In genomic region chr10:119209050-119209735, GRCh38 we compare ENCODE assay signal across 8 cellular contexts. TPM values are rescaled to one million over a fixed set of nuclear protein-coding genes. Genes with fewer than 3 reads are reported as not detected.
DNase-seq lines count a peak whose midpoint lies in the region; ATAC-seq and TF ChIP-seq lines count a peak whose summit lies in the region.

No MANE protein-coding gene starts in this region.

- H3K4me3 ChIP-seq in gastroesophageal sphincter, result peak overlapping the region; percentile 55 to 80
- H3K4me3 ChIP-seq in neutrophil (ENCODE audit: low read depth in 1 of 2, low read length in 1 of 2), result peak overlapping the region; percentile 65 to 84
- H3K4me3 ChIP-seq in thyroid gland (replicated peaks in 1 of 3), result peak overlapping the region in 1 of 3 donors; percentile 63

- intact Hi-C loops in activated naive CD4-positive, alpha-beta T cell treated with anti-CD3 and anti-CD28 coated beads for 36 hours (cut with micrococcal nuclease), result loop anchor here (1.0 to 5.0 kb wide), 6 partner anchors 12 to 493 kb away; no protein-coding TSS in a partner anchor
- intact Hi-C loops in thyroid gland (cut with DNase I), result loop anchor here (5.0 kb wide), 1 partner anchor 108 kb away; no protein-coding TSS in a partner anchor

- H3K27me3 ChIP-seq in gastroesophageal sphincter (no peaks in the 10 kb centered on the region), neutrophil (no peaks in the 10 kb centered on the region), thyroid gland (no peaks in the 10 kb centered on the region)

- peaks cover 15 to 72% (median 29%) of the 10 kb centered on the region in 3 donors for H3K4me1 ChIP-seq in gastroesophageal sphincter
- H3K4me1 ChIP-seq in neutrophil (ENCODE audit: control insufficient read depth in 1 of 2, insufficient read depth in 1 of 2, low read depth in 1 of 2, low read length in 1 of 2), result peaks cover 41 to 48% of the 10 kb centered on the region in 2 experiments
- H3K4me1 ChIP-seq in thyroid gland, result peaks cover 49 to 52% of the 10 kb centered on the region in 2 donors

- TF ChIP-seq POLR2A in gastroesophageal sphincter (IDR thresholded peaks at IDR 0.05) (no peak), thyroid gland (IDR thresholded peaks at IDR 0.05) (no peak)

- H3K4me3 Mint-ChIP-seq in activated naive CD4-positive, alpha-beta T cell treated with anti-CD3 and anti-CD28 coated beads for 36 hours, result peak overlapping the region; percentile 85

- peaks cover 5% of the 10 kb centered on the region for H3K36me3 Mint-ChIP-seq in activated naive CD4-positive, alpha-beta T cell treated with anti-CD3 and anti-CD28 coated beads for 36 hours (ENCODE audit: low read depth)

- H3K36me3 ChIP-seq in gastroesophageal sphincter (no peaks in the 10 kb centered on the region), neutrophil (no peaks in the 10 kb centered on the region), thyroid gland (no peaks in the 10 kb centered on the region)

- H3K9me3 ChIP-seq in gastroesophageal sphincter, result no peaks in the 10 kb centered on the region
- no peaks in the 10 kb centered on the region for H3K9me3 ChIP-seq in neutrophil
- H3K9me3 ChIP-seq in thyroid gland, result no peaks in the 10 kb centered on the region

- H3K4me1 Mint-ChIP-seq in activated naive CD4-positive, alpha-beta T cell treated with anti-CD3 and anti-CD28 coated beads for 36 hours (ENCODE audit: low read depth), result peaks cover 50% of the 10 kb centered on the region

- TF ChIP-seq CTCF in GM12874 (IDR thresholded peaks at IDR 0.05; ENCODE audit: insufficient read depth, low read depth, low read length) (peak; percentile 89), gastroesophageal sphincter (IDR thresholded peaks at IDR 0.05) (peak; percentile 82 to 90 (median 84)), neutrophil (IDR thresholded peaks at IDR 0.05) (peak; percentile 74), thyroid gland (IDR thresholded peaks at IDR 0.05) (peak; percentile 36 to 83 (median 70))

- TF ChIP-seq EP300 in gastroesophageal sphincter (IDR thresholded peaks at IDR 0.05), result no peak

- ATAC-seq in gastroesophageal sphincter (no peak), HG03378 (IDR thresholded peaks at IDR 0.05; ENCODE audit: unreplicated experiment) (no peak)

- no peaks in the 10 kb centered on the region for H3K27me3 Mint-ChIP-seq in activated naive CD4-positive, alpha-beta T cell treated with anti-CD3 and anti-CD28 coated beads for 36 hours (ENCODE audit: low read depth)

- WGBS in gastroesophageal sphincter (ENCODE audit: low coverage in 1 of 2), 2 donors, result 7 to 8% methylated on average over 10 to 14 of the region's 15 CpGs
- WGBS in thyroid gland, 2 donors, result 22 to 24% methylated on average over 15 of the region's 15 CpGs

- peak; percentile 50 for DNase-seq in A172 (ENCODE audit: low spot score)
- DNase-seq in RPMI7951 (ENCODE audit: low read depth), result peak; percentile 36
- DNase-seq in activated naive CD4-positive, alpha-beta T cell treated with anti-CD3 and anti-CD28 coated beads for 36 hours, result peak; percentile 72
- peak; percentile 58 to 60 for DNase-seq in thyroid gland

- no peaks in the 10 kb centered on the region for H3K9me3 Mint-ChIP-seq in activated naive CD4-positive, alpha-beta T cell treated with anti-CD3 and anti-CD28 coated beads for 36 hours

- CTCF ChIA-PET in activated naive CD4-positive, alpha-beta T cell treated with anti-CD3 and anti-CD28 coated beads for 36 hours (lab: Charles Lee), result interaction anchor here (0.6 to 3.3 kb wide), 27 partner anchors 9 to 235 kb away, joined by 3 to 31 read pairs (median 4); no protein-coding TSS in a partner anchor

- peak overlapping the region; percentile 45 to 100 (median 98) for H3K27ac ChIP-seq in gastroesophageal sphincter
- peak overlapping the region; percentile 95 for H3K27ac ChIP-seq in neutrophil
- peak overlapping the region; percentile 18 to 97 (median 95) for H3K27ac ChIP-seq in thyroid gland

- peak overlapping the region; percentile 85 for H3K27ac Mint-ChIP-seq in activated naive CD4-positive, alpha-beta T cell treated with anti-CD3 and anti-CD28 coated beads for 36 hours

RNA-seq across cellular contexts. Expression of gene GRK5, which starts 1.8 kb away (rescaled TPM):
- 12.2 and 13.0 TPM in 2 replicates for total RNA-seq in A172 (2014; rRNA removed; shearing (Covaris generic))
- 2.7 and 2.9 TPM in 2 replicates for total RNA-seq in RPMI7951 (2014; rRNA removed; shearing (Covaris generic))
- total RNA-seq in activated naive CD4-positive, alpha-beta T cell treated with anti-CD3 and anti-CD28 coated beads for 36 hours, result 10 to 100 TPM; 27.1 to 29.7 TPM
- 10 to 100 TPM; 28.8 to 71.6 (median 47.7) TPM for total RNA-seq in gastroesophageal sphincter
- 10 to 100 TPM in 3 of 4 donors, 1 to 10 TPM in 1; 9.2 to 27.3 (median 15.0) TPM for total RNA-seq in thyroid gland

RNA-seq across cellular contexts. Expression of gene PRDX3, which starts 30.6 kb away (rescaled TPM):
- 407 and 411 TPM in 2 replicates for total RNA-seq in A172 (2014; rRNA removed; shearing (Covaris generic))
- 269 and 294 TPM in 2 replicates for total RNA-seq in RPMI7951 (2014; rRNA removed; shearing (Covaris generic))
- total RNA-seq in activated naive CD4-positive, alpha-beta T cell treated with anti-CD3 and anti-CD28 coated beads for 36 hours, result 100 to 1,000 TPM; 215 to 216 TPM
- total RNA-seq in gastroesophageal sphincter (100 to 1,000 TPM; 140 to 289 (median 164) TPM), thyroid gland (100 to 1,000 TPM; 137 to 299 (median 243) TPM)

RNA-seq across cellular contexts. Expression of gene SFXN4, which starts 43.7 kb away (rescaled TPM):
- total RNA-seq in A172 (2014; rRNA removed; shearing (Covaris generic)), result 35.0 and 40.7 TPM in 2 replicates
- total RNA-seq in RPMI7951 (2014; rRNA removed; shearing (Covaris generic)), result 12.0 and 26.6 TPM in 2 replicates
- total RNA-seq in activated naive CD4-positive, alpha-beta T cell treated with anti-CD3 and anti-CD28 coated beads for 36 hours, result 10 to 100 TPM; 46.1 to 51.7 TPM
- 10 to 100 TPM; 12.7 to 25.3 (median 17.1) TPM for total RNA-seq in gastroesophageal sphincter
- total RNA-seq in thyroid gland, result 10 to 100 TPM; 17.8 to 88.3 (median 36.3) TPM
